In the genomic region with DNA sequence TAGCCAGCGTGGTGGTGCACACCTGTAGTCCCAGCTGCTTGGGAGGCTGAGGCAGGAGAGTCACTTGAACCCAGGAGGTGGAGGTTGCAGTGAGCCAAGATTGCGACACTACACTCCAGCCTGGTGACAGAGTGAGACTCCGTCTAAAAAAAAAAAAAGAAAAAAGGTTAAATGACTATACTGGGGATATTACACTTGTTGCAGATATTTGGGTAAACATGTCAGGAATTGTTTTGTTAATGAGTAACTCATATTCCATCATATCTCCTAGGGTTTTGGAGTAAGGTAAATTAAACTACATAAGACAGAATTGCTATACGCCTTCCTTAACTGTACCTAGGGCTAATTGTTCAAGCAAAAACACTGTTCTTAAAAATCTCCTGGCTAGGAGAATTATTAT, we compare ENCODE assay signal across 18 cellular contexts.
DNase-seq lines count a peak whose midpoint lies in the region; ATAC-seq and TF ChIP-seq lines count a peak whose summit lies in the region.
"Had no signal": no experiment of that assay in that cellular context is flagged by ENCODE, and none has a peak within 500 bp of the region (broad histone marks: within the 10 kb centered on the region; RNA-seq: fewer than 3 reads in every experiment).

No MANE protein-coding gene starts in this region.

- POLR2A ChIA-PET in PC-3 (lab: Charles Lee; ENCODE audit: unreplicated experiment) = no interaction called here

- CTCF ChIA-PET in PC-3 (lab: Charles Lee) = no interaction called here

- DNase-seq in DMS53 (lab: John Stamatoyannopoulos, UW) (peak; percentile 12), DMS53 treated with DMSO at 0.1 percent for 48 hours (lab: John Stamatoyannopoulos, UW; ENCODE audit: unreplicated experiment) (no peak), PC-3 (peak; percentile 32), epithelial cell of prostate (ENCODE audit: low read depth, low spot score) (no peak)
- DNase-seq: CD4-positive, CD25-positive, alpha-beta regulatory T cell; CD8-positive, alpha-beta T cell; DMS 273 treated with DMSO at 0.1 percent for 48 hours; DND-41; GF-D8; H9 had no signal

- H3K9me2 ChIP-seq in PC-3 (replicated peaks; ENCODE audit: low read length) = no peaks in the 10 kb centered on the region

- H4K20me1 ChIP-seq in PC-3 (ENCODE audit: low read length) = no peaks in the 10 kb centered on the region
- H4K20me1 ChIP-seq: BLaER1 had no signal

- no peak overlapping the region for H3K9ac ChIP-seq in PC-3 (ENCODE audit: low read length)
- H3K9ac ChIP-seq: BLaER1 had no signal

- H3K27ac Mint-ChIP-seq in activated T-helper 17 cell treated with anti-CD3 and anti-CD28 coated beads, Interleukin-2, amount 50 U/mL, for 72 hours = no peak overlapping the region
- H3K27ac Mint-ChIP-seq: B cell; CD4-positive, CD25-positive, alpha-beta regulatory T cell; CD8-positive, alpha-beta T cell; GM23338; H9 had no signal

- no peak overlapping the region for H3K27ac ChIP-seq in PC-3 (ENCODE audit: low read length)
- H3K27ac ChIP-seq in epithelial cell of prostate = peak overlapping the region; percentile 12
- H3K27ac ChIP-seq: 22Rv1, BLaER1, C4-2B had no signal

- no peaks in the 10 kb centered on the region for H3K4me1 Mint-ChIP-seq in activated T-helper 17 cell treated with anti-CD3 and anti-CD28 coated beads, Interleukin-2, amount 50 U/mL, for 72 hours
- H3K4me1 Mint-ChIP-seq: B cell; CD4-positive, CD25-positive, alpha-beta regulatory T cell had no signal

- no peaks in the 10 kb centered on the region for H3K36me3 ChIP-seq in PC-3 (ENCODE audit: low read depth, low read length)
- H3K36me3 ChIP-seq: BLaER1 had no signal

- H3K4me2 ChIP-seq in PC-3 (ENCODE audit: low read length) = no peak overlapping the region
- H3K4me2 ChIP-seq: BLaER1, GM23338 had no signal

- no peaks in the 10 kb centered on the region for H3K27me3 Mint-ChIP-seq in activated T-helper 17 cell treated with anti-CD3 and anti-CD28 coated beads, Interleukin-2, amount 50 U/mL, for 72 hours
- H3K27me3 Mint-ChIP-seq: B cell; CD4-positive, CD25-positive, alpha-beta regulatory T cell had no signal

- ATAC-seq in PC-3 (no peak), HG03565 (IDR thresholded peaks at IDR 0.05; ENCODE audit: unreplicated experiment) (no peak)
- no peak for ATAC-seq in activated T-helper 17 cell treated with anti-CD3 and anti-CD28 coated beads, Interleukin-2, amount 50 U/mL, for 72 hours (replicated peaks)
- ATAC-seq: CD8-positive, alpha-beta T cell; GM23338; HCT116 had no signal

- no peak for TF ChIP-seq CTCF in PC-3 (conservative IDR thresholded peaks at IDR 0.05; ENCODE audit: low read depth, low read length)

- no peaks in the 10 kb centered on the region for H3K79me2 ChIP-seq in PC-3 (ENCODE audit: low read length)

- H3K4me1 ChIP-seq in PC-3 (ENCODE audit: insufficient read depth, low read length) = peaks cover 32% of the 10 kb centered on the region
- H3K4me1 ChIP-seq: BLaER1 had no signal

- H3K36me3 Mint-ChIP-seq in activated T-helper 17 cell treated with anti-CD3 and anti-CD28 coated beads, Interleukin-2, amount 50 U/mL, for 72 hours (ENCODE audit: low read depth) = no peaks in the 10 kb centered on the region
- H3K36me3 Mint-ChIP-seq: CD4-positive, CD25-positive, alpha-beta regulatory T cell; CD8-positive, alpha-beta T cell had no signal

- no peak overlapping the region for H2AFZ ChIP-seq in PC-3 (ENCODE audit: low read length)
- H2AFZ ChIP-seq: GM23338 had no signal

- H3K4me3 Mint-ChIP-seq in activated T-helper 17 cell treated with anti-CD3 and anti-CD28 coated beads, Interleukin-2, amount 50 U/mL, for 72 hours = no peak overlapping the region
- H3K4me3 Mint-ChIP-seq: B cell; CD4-positive, CD25-positive, alpha-beta regulatory T cell; CD8-positive, alpha-beta T cell; GM23338; H9 had no signal

- intact Hi-C loops in PC-3 (cut with micrococcal nuclease) = no loop called here

- no peak overlapping the region for H3K4me3 ChIP-seq in PC-3 (ENCODE audit: low read length)
- H3K4me3 ChIP-seq: BLaER1, GM23338 had no signal

- H3K27me3 ChIP-seq in PC-3 (ENCODE audit: low read length) = no peaks in the 10 kb centered on the region
- H3K27me3 ChIP-seq: BLaER1 had no signal

- no TSS peak for BruUV-seq in PC-3 (replicated peaks; lab: Mats Ljungman, UMichigan)

- H3K9me3 Mint-ChIP-seq in activated T-helper 17 cell treated with anti-CD3 and anti-CD28 coated beads, Interleukin-2, amount 50 U/mL, for 72 hours = no peaks in the 10 kb centered on the region
- H3K9me3 Mint-ChIP-seq: GM23338, H9 had no signal

- no peaks in the 10 kb centered on the region for H3K9me3 ChIP-seq in PC-3 (ENCODE audit: low read length)
- H3K9me3 ChIP-seq: BLaER1 had no signal

- H3F3A ChIP-seq in PC-3 (ENCODE audit: low read length, unreplicated experiment) = no peaks in the 10 kb centered on the region

Comparison
In these comparisons a context has a peak if more than half of its experiments do, and no peak if none do; other contexts are left out.
1. DNase-seq: peak in DMS53 (single experiment) and PC-3 (single experiment); none in DMS53 treated with DMSO at 0.1 percent for 48 hours (single experiment) and epithelial cell of prostate (single experiment).